36 cellular contexts compared by ENCODE assay signal in the genomic region with DNA sequence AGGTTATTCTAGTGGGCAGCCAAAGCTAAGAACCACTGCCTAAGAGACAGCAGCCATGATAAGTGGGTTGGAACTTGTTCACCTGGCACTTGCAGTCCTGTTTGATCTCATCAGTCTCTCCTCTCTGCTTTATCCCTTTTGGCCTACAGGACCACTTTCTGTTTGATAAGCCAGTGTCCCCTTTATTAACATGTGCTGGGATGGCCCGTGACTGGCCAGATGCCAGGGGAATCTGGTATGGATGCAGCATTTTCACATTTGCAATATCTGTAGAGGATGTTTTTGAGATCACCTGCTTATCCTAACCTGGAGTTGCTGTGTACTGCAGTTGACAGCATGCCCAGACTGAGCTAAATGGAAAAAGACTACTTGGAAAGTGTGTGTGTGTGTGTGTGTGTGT. TPM values are rescaled to one million over a fixed set of nuclear protein-coding genes. Genes with fewer than 3 reads are reported as not detected.
"Had no signal": no experiment of that assay in that cellular context is flagged by ENCODE, and none has a peak within 500 bp of the region (broad histone marks: within the 10 kb centered on the region; RNA-seq: fewer than 3 reads in every experiment).

No MANE protein-coding gene starts in this region.

- H3K27me3 ChIP-seq: adrenal gland, ascending aorta, body of pancreas, brain microvascular endothelial cell, breast epithelium, cardiac muscle cell had no signal

- FAIRE-seq: astrocyte, bronchial epithelial cell, colon had no signal

- DNase-seq: activated effector memory CD4-positive, alpha-beta T cell treated with anti-CD3 and anti-CD28 coated beads, Interleukin-2, amount 50 U/mL, for 16 hours; activated effector memory CD4-positive, alpha-beta T cell treated with Interleukin-2 at 50 U/mL for 16 hours; activated gamma-delta T cell; activated gamma-delta T cell treated with Interleukin-2 at 50 U/mL for 16 hours; activated naive CD4-positive, alpha-beta T cell; activated naive CD4-positive, alpha-beta T cell treated with anti-CD3 and anti-CD28 coated beads for 36 hours; activated naive CD4-positive, alpha-beta T cell treated with anti-CD3 and anti-CD28 coated beads, Interleukin-2, amount 10 ng/mL, durations not matched to agents 7 days and 5 days; activated naive CD4-positive, alpha-beta T cell treated with anti-CD3 and anti-CD28 coated beads, Interleukin-2, amount 50 U/mL, for 16 hours; activated naive CD4-positive, alpha-beta T cell treated with Interleukin-2 at 50 U/mL for 16 hours; activated naive CD8-positive, alpha-beta T cell treated with anti-CD3 and anti-CD28 coated beads for 36 hours; activated naive CD8-positive, alpha-beta T cell treated with anti-CD3 and anti-CD28 coated beads, Interleukin-2, amount 10 ng/mL, durations not matched to agents 7 days and 5 days; activated naive CD8-positive, alpha-beta T cell treated with anti-CD3 and anti-CD28 coated beads, Interleukin-2, amount 50 U/mL, for 24 hours; activated T-cell treated with anti-CD3 and anti-CD28 coated beads, Interleukin-2, amount 50 U/mL, for 4 hours; activated T-cell treated with anti-CD3 and anti-CD28 coated beads, Interleukin-2, amount 50 U/mL, for 48 hours; activated T-cell treated with anti-CD3 and anti-CD28 coated beads, Interleukin-2, amount 50 U/mL, for 72 hours; adrenal gland; amniotic stem cell; amygdala; anterior cingulate cortex; aorta; body of pancreas; brain microvascular endothelial cell; caudate nucleus; central memory CD4-positive, alpha-beta T cell; cerebellar nuclear complex had no signal

- H3K4me1 ChIP-seq: adrenal gland, ascending aorta, body of pancreas, breast epithelium had no signal

- ATAC-seq: activated naive CD4-positive, alpha-beta T cell treated with anti-CD3 and anti-CD28 coated beads, Interleukin-2, amount 50 U/mL, for 72 hours; activated naive CD8-positive, alpha-beta T cell treated with anti-CD3 and anti-CD28 coated beads, Interleukin-2, amount 50 U/mL, for 24 hours; activated T-cell treated with anti-CD3 and anti-CD28 coated beads, Interleukin-2, amount 50 U/mL, for 4 hours; activated T-cell treated with anti-CD3 and anti-CD28 coated beads, Interleukin-2, amount 50 U/mL, for 72 hours; activated T-helper 17 cell treated with anti-CD3 and anti-CD28 coated beads, Interleukin-2, amount 50 U/mL, for 72 hours; body of pancreas had no signal

- H3K4me3 ChIP-seq: adrenal gland, ascending aorta, body of pancreas, breast epithelium, cardiac muscle cell had no signal

- H3K9me3 ChIP-seq: ascending aorta, body of pancreas, breast epithelium had no signal

- H3K36me3 ChIP-seq: brain microvascular endothelial cell, breast epithelium had no signal

- H3K27ac ChIP-seq: adrenal gland, ascending aorta, body of pancreas, brain microvascular endothelial cell, breast epithelium, cardiac muscle cell had no signal

RNA-seq across cellular contexts. Expression of a gene that starts 23.6 kb away (rescaled TPM):
- total RNA-seq: activated naive CD4-positive, alpha-beta T cell treated with anti-CD3 and anti-CD28 coated beads for 36 hours; activated naive CD8-positive, alpha-beta T cell treated with anti-CD3 and anti-CD28 coated beads for 36 hours; activated naive CD8-positive, alpha-beta T cell treated with anti-CD3 and anti-CD28 coated beads, Interleukin-2, amount 10 ng/mL, durations not matched to agents 7 days and 5 days; activated T-cell treated with anti-CD3 and anti-CD28 coated beads, Interleukin-2, amount 50 U/mL, for 4 hours; activated T-cell treated with anti-CD3 and anti-CD28 coated beads, Interleukin-2, amount 50 U/mL, for 72 hours; activated T-helper 1 cell treated with anti-CD3 and anti-CD28 coated beads, Interleukin-12 subunit alpha, Interleukin-12 subunit beta, Interleukin-2, Interleukin-4 antibody, amounts not matched to agents 30 ng/mL and 10 ng/mL and 1 ng/mL, durations not matched to agents 14 hours and 24 hours and 36 hours; activated T-helper 17 cell treated with anti-CD3 and anti-CD28 coated beads, Interleukin-2, amount 50 U/mL, for 72 hours; activated T-helper 2 cell treated with anti-CD3 and anti-CD28 coated beads, Interferon-gamma antibody, Interleukin-2, Interleukin-4, amounts not matched to agents 10 μg/mL and 5 μg/mL and 100 μg/mL, durations not matched to agents 14 hours and 24 hours and 36 hours; bronchial epithelial cell; chondrocyte had no signal
